In the genomic region with DNA sequence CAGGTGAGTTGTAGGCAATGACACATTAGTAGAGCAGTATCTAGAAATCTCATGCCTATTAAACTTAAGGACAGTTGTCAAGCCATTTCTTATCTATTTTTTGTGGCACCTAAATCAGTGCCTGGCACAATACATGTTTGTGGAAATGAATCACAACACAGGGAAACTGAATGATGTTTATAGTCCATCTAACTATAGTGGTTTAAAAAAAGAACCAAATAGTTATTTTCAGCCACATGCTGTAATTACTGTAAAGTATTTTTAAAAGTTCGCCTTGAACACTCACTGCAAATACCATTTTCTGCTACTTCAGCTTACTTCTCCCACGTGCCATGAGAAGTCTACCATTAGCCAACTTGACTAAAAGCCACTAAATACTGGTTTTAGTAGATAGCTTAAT, we compare ENCODE assay signal across 16 cellular contexts. TPM values are rescaled to one million over a fixed set of nuclear protein-coding genes. Genes with fewer than 3 reads are reported as not detected.
A peak's percentile ranks its signal among the peaks of the same experiment; 100 is the strongest.
DNase-seq lines count a peak whose midpoint lies in the region; ATAC-seq and TF ChIP-seq lines count a peak whose summit lies in the region.
"Had no signal": no experiment of that assay in that cellular context is flagged by ENCODE, and none has a peak within 500 bp of the region (broad histone marks: within the 10 kb centered on the region; RNA-seq: fewer than 3 reads in every experiment).

No MANE protein-coding gene starts in this region.

- H3K9me3 ChIP-seq in PC-3 (ENCODE audit: low read length) (no peaks in the 10 kb centered on the region), psoas muscle (no peaks in the 10 kb centered on the region)
- H3K9me3 ChIP-seq: tibial artery had no signal

- no peaks in the 10 kb centered on the region for H4K20me1 ChIP-seq in PC-3 (ENCODE audit: low read length)

- peak overlapping the region; percentile 24 for H3K4me2 ChIP-seq in PC-3 (ENCODE audit: low read length)

- H3K4me1 Mint-ChIP-seq in WTC11 = no peaks in the 10 kb centered on the region

- POLR2A ChIA-PET in PC-3 (lab: Charles Lee; ENCODE audit: unreplicated experiment) = no interaction called here
- POLR2A ChIA-PET in WTC11 (lab: Charles Lee) = no interaction called here

- peaks cover 9% of the 10 kb centered on the region for H3K36me3 Mint-ChIP-seq in WTC11

- no peaks in the 10 kb centered on the region for H3K9me2 ChIP-seq in PC-3 (replicated peaks; ENCODE audit: low read length)

- TF ChIP-seq CTCF in PC-3 (conservative IDR thresholded peaks at IDR 0.05; ENCODE audit: low read depth, low read length) = no peak
- TF ChIP-seq CTCF in psoas muscle (IDR thresholded peaks at IDR 0.05) = no peak
- TF ChIP-seq CTCF in WTC11 (IDR thresholded peaks at IDR 0.05) = no peak

- BruUV-seq in PC-3 (replicated peaks; lab: Mats Ljungman, UMichigan) = no TSS peak

- no peak overlapping the region for H2AFZ ChIP-seq in PC-3 (ENCODE audit: low read length)

- no peak overlapping the region for H3K9ac ChIP-seq in PC-3 (ENCODE audit: low read length)

- H3K4me3 Mint-ChIP-seq in WTC11 = no peak overlapping the region

- no peaks in the 10 kb centered on the region for H3K27me3 ChIP-seq in PC-3 (ENCODE audit: low read length)
- no peaks in the 10 kb centered on the region for H3K27me3 ChIP-seq in psoas muscle (ENCODE audit: insufficient read depth in 3 of 3, low read length in 2 of 3)
- H3K27me3 ChIP-seq: tibial artery had no signal

- H3K36me3 ChIP-seq in PC-3 (ENCODE audit: low read depth, low read length) = 0 out of 2 replicates have a peak, but pooled peaks cover 1% of the 10 kb centered on the region
- H3K36me3 ChIP-seq in psoas muscle (ENCODE audit: insufficient read depth in 1 of 2, low read depth in 1 of 2) = no peaks in the 10 kb centered on the region

- CTCF ChIA-PET in PC-3 (lab: Charles Lee) = interaction anchor here (0.7 kb wide), 1 partner anchor 53 kb away, joined by 5 read pairs; no protein-coding TSS in a partner anchor
- CTCF ChIA-PET in WTC11 (lab: Charles Lee) = no interaction called here

- 0 out of 2 replicates have a peak overlapping the region, but pooled peaks have one; percentile 7 for H3K27ac ChIP-seq in PC-3 (ENCODE audit: low read length)
- peak overlapping the region; percentile 34 for H3K27ac ChIP-seq in psoas muscle
- H3K27ac ChIP-seq: C4-2B had no signal

- H3K4me1 ChIP-seq in PC-3 (ENCODE audit: insufficient read depth, low read length) (peaks cover 49% of the 10 kb centered on the region), psoas muscle (peaks cover 56% of the 10 kb centered on the region)

- ATAC-seq in PC-3 = no peak
- ATAC-seq in psoas muscle = peak in 3 of 4 donors; percentile 37 to 73 (median 69)
- ATAC-seq in GM18873 (IDR thresholded peaks at IDR 0.05; ENCODE audit: low FRiP score, unreplicated experiment) = no peak
- no peak for ATAC-seq in WTC11

- peak; percentile 58 for DNase-seq in EH (ENCODE audit: low read depth)
- peak; percentile 37 for DNase-seq in PC-3
- peak; percentile 15 for DNase-seq in dermis blood vessel endothelial cell
- no peak for DNase-seq in psoas muscle
- DNase-seq in stimulated activated naive CD4-positive, alpha-beta T cell (lab: John Stamatoyannopoulos, UW) = no peak
- DNase-seq in stimulated activated CD4-positive, alpha-beta T cell treated with anti-CD3 and anti-CD28 coated beads, Interleukin-4, amount 100 ng/mL, for 24 hours = no peak
- no peak for DNase-seq in WTC11 (ENCODE audit: low spot score)
- DNase-seq: activated CD4-positive, alpha-beta T cell treated with anti-CD3 and anti-CD28 coated beads for 4 hours; activated effector memory CD4-positive, alpha-beta T cell treated with Interleukin-2 at 50 U/mL for 16 hours; NCI-H187 treated with DMSO at 0.1 percent for 48 hours; NCI-H524; posterior cingulate gyrus; SW 1271; tibial artery had no signal

- WGBS in psoas muscle, 3 donors = 24 to 51% (median 26%) methylated on average over 2 of the region's 2 CpGs

- H3K4me3 ChIP-seq in PC-3 (ENCODE audit: low read length) (no peak overlapping the region), psoas muscle (no peak overlapping the region)
- H3K4me3 ChIP-seq: tibial artery had no signal

- H3K27me3 Mint-ChIP-seq in WTC11 (ENCODE audit: low read depth) = no peaks in the 10 kb centered on the region

- peaks cover 76% of the 10 kb centered on the region for H3K79me2 ChIP-seq in PC-3 (ENCODE audit: low read length)

- H3K9me3 Mint-ChIP-seq in WTC11 = peaks cover 8% of the 10 kb centered on the region

- intact Hi-C loops in PC-3 (cut with micrococcal nuclease) (no loop called here), psoas muscle (cut with DNase I) (loop anchor here in 1 of 2 donors (5.0 kb wide), 1 partner anchor 34 kb away; no protein-coding TSS in a partner anchor)

- H3F3A ChIP-seq in PC-3 (ENCODE audit: low read length, unreplicated experiment) = peaks cover 8% of the 10 kb centered on the region

- no peak overlapping the region for H3K27ac Mint-ChIP-seq in WTC11

TF ChIP-seq in WTC11, 78 proteins besides CTCF, POLR2A, EP300 and RAD21 (continues in another document):
- TF ChIP-seq ETV6 (CRISPR knock-in tag; IDR thresholded peaks at IDR 0.05) = no peak
- no peak for TF ChIP-seq NR3C1 (CRISPR knock-in tag; conservative IDR thresholded peaks at IDR 0.05; ENCODE audit: low read depth)
- TF ChIP-seq NFYB (CRISPR knock-in tag; conservative IDR thresholded peaks at IDR 0.05; ENCODE audit: low read depth) = no peak
- TF ChIP-seq CREM (CRISPR knock-in tag; IDR thresholded peaks at IDR 0.05) = no peak
- TF ChIP-seq KAT7 (CRISPR knock-in tag; IDR thresholded peaks at IDR 0.05; ENCODE audit: borderline replicate concordance) = no peak
- TF ChIP-seq, protein P1, sequence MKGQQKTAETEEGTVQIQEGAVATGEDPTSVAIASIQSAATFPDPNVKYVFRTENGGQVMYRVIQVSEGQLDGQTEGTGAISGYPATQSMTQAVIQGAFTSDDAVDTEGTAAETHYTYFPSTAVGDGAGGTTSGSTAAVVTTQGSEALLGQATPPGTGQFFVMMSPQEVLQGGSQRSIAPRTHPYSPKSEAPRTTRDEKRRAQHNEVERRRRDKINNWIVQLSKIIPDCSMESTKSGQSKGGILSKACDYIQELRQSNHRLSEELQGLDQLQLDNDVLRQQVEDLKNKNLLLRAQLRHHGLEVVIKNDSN (CRISPR knock-in tag; IDR thresholded peaks at IDR 0.05) = no peak
- no peak for TF ChIP-seq TP53 (CRISPR knock-in tag; IDR thresholded peaks at IDR 0.05)
- TF ChIP-seq, protein P2, sequence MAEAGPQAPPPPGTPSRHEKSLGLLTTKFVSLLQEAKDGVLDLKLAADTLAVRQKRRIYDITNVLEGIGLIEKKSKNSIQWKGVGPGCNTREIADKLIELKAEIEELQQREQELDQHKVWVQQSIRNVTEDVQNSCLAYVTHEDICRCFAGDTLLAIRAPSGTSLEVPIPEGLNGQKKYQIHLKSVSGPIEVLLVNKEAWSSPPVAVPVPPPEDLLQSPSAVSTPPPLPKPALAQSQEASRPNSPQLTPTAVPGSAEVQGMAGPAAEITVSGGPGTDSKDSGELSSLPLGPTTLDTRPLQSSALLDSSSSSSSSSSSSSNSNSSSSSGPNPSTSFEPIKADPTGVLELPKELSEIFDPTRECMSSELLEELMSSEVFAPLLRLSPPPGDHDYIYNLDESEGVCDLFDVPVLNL (CRISPR knock-in tag; IDR thresholded peaks at IDR 0.05; ENCODE audit: borderline replicate concordance, low read depth) = no peak
- TF ChIP-seq, protein P3, sequence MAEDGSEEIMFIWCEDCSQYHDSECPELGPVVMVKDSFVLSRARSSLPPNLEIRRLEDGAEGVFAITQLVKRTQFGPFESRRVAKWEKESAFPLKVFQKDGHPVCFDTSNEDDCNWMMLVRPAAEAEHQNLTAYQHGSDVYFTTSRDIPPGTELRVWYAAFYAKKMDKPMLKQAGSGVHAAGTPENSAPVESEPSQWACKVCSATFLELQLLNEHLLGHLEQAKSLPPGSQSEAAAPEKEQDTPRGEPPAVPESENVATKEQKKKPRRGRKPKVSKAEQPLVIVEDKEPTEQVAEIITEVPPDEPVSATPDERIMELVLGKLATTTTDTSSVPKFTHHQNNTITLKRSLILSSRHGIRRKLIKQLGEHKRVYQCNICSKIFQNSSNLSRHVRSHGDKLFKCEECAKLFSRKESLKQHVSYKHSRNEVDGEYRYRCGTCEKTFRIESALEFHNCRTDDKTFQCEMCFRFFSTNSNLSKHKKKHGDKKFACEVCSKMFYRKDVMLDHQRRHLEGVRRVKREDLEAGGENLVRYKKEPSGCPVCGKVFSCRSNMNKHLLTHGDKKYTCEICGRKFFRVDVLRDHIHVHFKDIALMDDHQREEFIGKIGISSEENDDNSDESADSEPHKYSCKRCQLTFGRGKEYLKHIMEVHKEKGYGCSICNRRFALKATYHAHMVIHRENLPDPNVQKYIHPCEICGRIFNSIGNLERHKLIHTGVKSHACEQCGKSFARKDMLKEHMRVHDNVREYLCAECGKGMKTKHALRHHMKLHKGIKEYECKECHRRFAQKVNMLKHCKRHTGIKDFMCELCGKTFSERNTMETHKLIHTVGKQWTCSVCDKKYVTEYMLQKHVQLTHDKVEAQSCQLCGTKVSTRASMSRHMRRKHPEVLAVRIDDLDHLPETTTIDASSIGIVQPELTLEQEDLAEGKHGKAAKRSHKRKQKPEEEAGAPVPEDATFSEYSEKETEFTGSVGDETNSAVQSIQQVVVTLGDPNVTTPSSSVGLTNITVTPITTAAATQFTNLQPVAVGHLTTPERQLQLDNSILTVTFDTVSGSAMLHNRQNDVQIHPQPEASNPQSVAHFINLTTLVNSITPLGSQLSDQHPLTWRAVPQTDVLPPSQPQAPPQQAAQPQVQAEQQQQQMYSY (CRISPR knock-in tag; IDR thresholded peaks at IDR 0.05) = no peak
- TF ChIP-seq CBFB (CRISPR knock-in tag; IDR thresholded peaks at IDR 0.05; ENCODE audit: low read depth) = no peak
- no peak for TF ChIP-seq PRRX2 (CRISPR knock-in tag; IDR thresholded peaks at IDR 0.05)

RNA-seq across cellular contexts. Expression of a gene that starts 21.9 kb away (rescaled TPM):
- total RNA-seq in PC-3 (2014; rRNA removed) = 30.8 and 39.6 TPM in 2 replicates
- 49.5 and 82.3 TPM in 2 replicates for total RNA-seq in dermis blood vessel endothelial cell
- 10 to 100 TPM; 23.7 to 30.1 (median 27.5) TPM for total RNA-seq in psoas muscle
- polyA plus RNA-seq in psoas muscle = 10 to 100 TPM in 2 of 3 donors, 1 to 10 TPM in 1; 4.6 to 30.5 (median 10.1) TPM
- total RNA-seq in WTC11 (2021) = 38.1 to 43.6 TPM (median 38.4 TPM) in 3 replicates

RNA-seq across cellular contexts. Expression of a gene that starts 32.6 kb away (rescaled TPM):
- total RNA-seq in PC-3 (2014; rRNA removed) (11.4 and 15.4 TPM in 2 replicates), dermis blood vessel endothelial cell (29.3 and 167 TPM in 2 replicates), psoas muscle (10 to 100 TPM; 18.2 to 25.9 (median 22.8) TPM), WTC11 (2021) (33.2 to 36.4 TPM (median 34.7 TPM) in 3 replicates)
- polyA plus RNA-seq in psoas muscle = 10 to 100 TPM in 2 of 3 donors, 1 to 10 TPM in 1; 8.9 to 28.1 (median 14.9) TPM

Comparison
In these comparisons a context has a peak if more than half of its experiments do, and no peak if none do; other contexts are left out.
1. DNase-seq: peak in EH (single experiment), PC-3 (single experiment) and dermis blood vessel endothelial cell (single experiment); none in psoas muscle (0 of 2), stimulated activated naive CD4-positive, alpha-beta T cell (0 of 6), stimulated activated CD4-positive, alpha-beta T cell treated with anti-CD3 and anti-CD28 coated beads, Interleukin-4, amount 100 ng/mL, for 24 hours (single experiment) and WTC11 (single experiment).
2. ATAC-seq: peak in psoas muscle (3 of 4); none in PC-3 (single experiment), GM18873 (single experiment) and WTC11 (single experiment).